19 cellular contexts compared by ENCODE assay signal in the genomic region with DNA sequence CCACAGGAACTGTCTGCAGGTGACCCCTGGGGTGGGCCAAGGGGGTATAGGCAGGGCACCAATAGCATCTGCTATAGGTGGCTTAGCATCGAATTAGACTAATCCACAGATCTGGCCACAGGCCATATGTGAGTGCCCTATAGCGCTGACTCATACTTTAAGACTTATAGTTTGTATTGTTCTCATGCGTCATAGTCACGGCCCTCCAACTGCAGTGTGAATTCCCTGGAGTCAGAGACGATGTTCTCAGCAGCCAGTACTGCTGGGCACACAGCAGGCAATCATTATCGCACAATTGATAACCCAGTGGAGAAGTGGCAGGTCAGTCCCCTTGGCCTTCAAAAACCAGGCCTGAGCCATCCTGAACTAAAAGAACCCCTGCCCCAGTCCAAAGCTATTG. TPM values are rescaled to one million over a fixed set of nuclear protein-coding genes. Genes with fewer than 3 reads are reported as not detected.
DNase-seq lines count a peak whose midpoint lies in the region; ATAC-seq and TF ChIP-seq lines count a peak whose summit lies in the region.
"Had no signal": no experiment of that assay in that cellular context is flagged by ENCODE, and none has a peak within 500 bp of the region (broad histone marks: within the 10 kb centered on the region; RNA-seq: fewer than 3 reads in every experiment).

No MANE protein-coding gene starts in this region.

- intact Hi-C loops in lower leg skin (cut with DNase I; ENCODE audit: low total_unique reads): no loop called here

- WGBS in lower leg skin, 2 donors: 80 to 81% methylated on average over 3 to 6 of the region's 6 CpGs

- in situ Hi-C loops in astrocyte of the spinal cord (cut with HindIII; ENCODE audit: low sequenced_read_pairs): no loop called here

- TF ChIP-seq CTCF in astrocyte of the spinal cord (IDR thresholded peaks at IDR 0.05; ENCODE audit: low read depth, low read length): no peak
- TF ChIP-seq CTCF in lower leg skin (IDR thresholded peaks at IDR 0.05): no peak

- H3K4me3 ChIP-seq in astrocyte of the spinal cord (ENCODE audit: low read depth, low read length): no peak overlapping the region
- no peak overlapping the region for H3K4me3 ChIP-seq in lower leg skin (ENCODE audit: low read depth, poor library complexity, severe bottlenecking)
- H3K4me3 ChIP-seq: lower lobe of right lung, pancreas had no signal

- peak; percentile 18 for DNase-seq in EL
- peak; percentile 78 for DNase-seq in NCI-H460 (ENCODE audit: extremely low read depth, low read depth)
- DNase-seq in astrocyte of the spinal cord (ENCODE audit: low read depth, low spot score): peak; percentile 50
- DNase-seq in glomerular visceral epithelial cell (ENCODE audit: extremely low spot score): peak; percentile 1
- DNase-seq in lower leg skin (ENCODE audit: low spot score in 2 of 2): no peak
- DNase-seq in NCI-H446 treated with DMSO at 0.1 percent for 48 hours (lab: John Stamatoyannopoulos, UW): no peak
- no peak for DNase-seq in kidney glomerular epithelial cell (lab: John Stamatoyannopoulos, UW)
- DNase-seq: activated naive CD4-positive, alpha-beta T cell treated with anti-CD3 and anti-CD28 coated beads, Interleukin-2, amount 10 ng/mL, durations not matched to agents 7 days and 5 days; CD4-positive, alpha-beta memory T cell; cortex of kidney; DMS79 treated with DMSO at 0.1 percent for 48 hours; glutamatergic neuron; lower lobe of right lung; NCI-H1436; pancreas; stimulated activated CD4-positive, alpha-beta T cell treated with anti-CD3 and anti-CD28 coated beads, Interleukin-4, amount 100 ng/mL, for 24 hours had no signal

- ATAC-seq in GM18511 (IDR thresholded peaks at IDR 0.05; ENCODE audit: unreplicated experiment): no peak
- ATAC-seq: lower lobe of right lung, pancreas, sciatic nerve had no signal

- no peak for TF ChIP-seq POLR2A in lower leg skin (IDR thresholded peaks at IDR 0.05)

RNA-seq across cellular contexts. Expression of gene ADGRG2, which starts 58.1 kb away (rescaled TPM):
- total RNA-seq in NCI-H460 (2014; rRNA removed; shearing (Covaris generic)): 18.2 and 18.3 TPM in 2 replicates
- polyA plus RNA-seq in NCI-H460 (2014; cell fraction: nucleus; rRNA removed): 21.0 and 30.0 TPM in 2 replicates
- under 1 TPM; 0.47 to 0.62 (median 0.56) TPM for total RNA-seq in lower leg skin
- total RNA-seq: CD4-positive, alpha-beta memory T cell; endothelial cell of umbilical vein had no signal
- polyA plus RNA-seq: CD4-positive, alpha-beta memory T cell; endothelial cell of umbilical vein had no signal

Comparison
In these comparisons a context has a peak if more than half of its experiments do, and no peak if none do; other contexts are left out.
1. DNase-seq: peak in EL (single experiment), NCI-H460 (single experiment), astrocyte of the spinal cord (single experiment) and glomerular visceral epithelial cell (single experiment); none in lower leg skin (0 of 2), NCI-H446 treated with DMSO at 0.1 percent for 48 hours (single experiment) and kidney glomerular epithelial cell (single experiment).
2. RNA of gene ADGRG2, which starts 58.1 kb away (total RNA-seq): 18.2 to 18.3 TPM in NCI-H460; 0.47 to 0.62 TPM in lower leg skin; every median in the first group is over 10 times any median in the second.